24 cellular contexts compared by ENCODE assay signal in the genomic region with DNA sequence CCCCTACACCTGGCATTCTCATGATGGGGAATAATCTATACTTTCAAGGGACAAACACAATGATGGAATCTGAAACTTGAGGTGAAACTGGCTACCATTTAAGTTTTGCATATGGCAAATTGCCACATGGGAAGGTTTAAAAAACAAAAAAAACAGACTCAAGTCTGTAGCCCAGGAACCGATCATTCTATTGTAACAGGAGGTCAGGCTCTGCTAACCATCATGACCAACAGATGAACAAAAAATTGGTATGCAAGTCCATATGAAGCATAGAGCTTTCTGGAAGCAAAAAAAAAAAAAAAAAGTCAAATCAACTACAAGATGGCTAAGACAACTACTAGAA.
DNase-seq lines count a peak whose midpoint lies in the region; ATAC-seq, FAIRE-seq and TF ChIP-seq lines count a peak whose summit lies in the region.
"Had no signal": no experiment of that assay in that cellular context is flagged by ENCODE, and none has a peak within 500 bp of the region (broad histone marks: within the 10 kb centered on the region; RNA-seq: fewer than 3 reads in every experiment).

No MANE protein-coding gene starts in this region.

- H3K27me3 ChIP-seq in KMS-11 (ENCODE audit: insufficient read depth, low read depth) = no peaks in the 10 kb centered on the region
- H3K27me3 ChIP-seq in astrocyte (ENCODE audit: insufficient read depth, low read length) = no peaks in the 10 kb centered on the region
- H3K27me3 ChIP-seq: left lung, MG63 had no signal

- H3K27ac ChIP-seq in KMS-11 = peak overlapping the region; percentile 69
- no peak overlapping the region for H3K27ac ChIP-seq in astrocyte (ENCODE audit: low read depth, low read length)
- H3K27ac ChIP-seq: adrenal gland, left lung, pancreas, right lobe of liver had no signal

- H3K4me3 Mint-ChIP-seq in activated CD8-positive, alpha-beta memory T cell treated with anti-CD3 and anti-CD28 coated beads, Interleukin-2, amount 10 ng/mL, durations not matched to agents 7 days and 5 days = no peak overlapping the region
- no peak overlapping the region for H3K4me3 Mint-ChIP-seq in astrocyte (ENCODE audit: unreplicated experiment)
- H3K4me3 Mint-ChIP-seq: immature natural killer cell, mesothelial cell of epicardium, natural killer cell had no signal

- no peaks in the 10 kb centered on the region for H3K9me3 ChIP-seq in astrocyte (ENCODE audit: insufficient read depth, low read depth, low read length)
- H3K9me3 ChIP-seq: left lung, MG63, pancreas, right lobe of liver, thoracic aorta had no signal

- no peak for TF ChIP-seq CTCF in KMS-11 (conservative IDR thresholded peaks at IDR 0.05; ENCODE audit: low read depth, low read length)
- no peak for TF ChIP-seq CTCF in astrocyte (IDR thresholded peaks at IDR 0.05; ENCODE audit: insufficient read depth, low read depth, low read length)

- H3K9me3 Mint-ChIP-seq in activated CD8-positive, alpha-beta memory T cell treated with anti-CD3 and anti-CD28 coated beads, Interleukin-2, amount 10 ng/mL, durations not matched to agents 7 days and 5 days (ENCODE audit: low read depth) = no peaks in the 10 kb centered on the region
- no peaks in the 10 kb centered on the region for H3K9me3 Mint-ChIP-seq in astrocyte (ENCODE audit: unreplicated experiment)
- H3K9me3 Mint-ChIP-seq: immature natural killer cell, natural killer cell had no signal

- H3K4me3 ChIP-seq in KMS-11 (IDR thresholded peaks at IDR 0.05; ENCODE audit: insufficient read depth, low read depth, low read length) (no peak overlapping the region), astrocyte (ENCODE audit: insufficient read depth, low read depth, low read length) (no peak overlapping the region)
- H3K4me3 ChIP-seq: adrenal gland, left lung, MG63, pancreas, right lobe of liver, thoracic aorta had no signal

- H3K4me1 ChIP-seq in KMS-11 (ENCODE audit: low read depth, poor library complexity, severe bottlenecking) = peaks cover 65% of the 10 kb centered on the region
- no peaks in the 10 kb centered on the region for H3K4me1 ChIP-seq in astrocyte (ENCODE audit: insufficient read depth, low read length)
- H3K4me1 ChIP-seq: adrenal gland, left lung, pancreas, right lobe of liver had no signal

- H2AFZ ChIP-seq in KMS-11 (ENCODE audit: low read depth) (no peak overlapping the region), astrocyte (ENCODE audit: low read depth, low read length) (no peak overlapping the region)

- no peak for ATAC-seq in activated CD8-positive, alpha-beta memory T cell treated with anti-CD3 and anti-CD28 coated beads, Interleukin-2, amount 10 ng/mL, durations not matched to agents 7 days and 5 days
- ATAC-seq in GM21390 (IDR thresholded peaks at IDR 0.05; ENCODE audit: unreplicated experiment) = peak; percentile 82
- ATAC-seq: left lung, natural killer cell, pancreas, right lobe of liver had no signal

- no peaks in the 10 kb centered on the region for H3K36me3 ChIP-seq in KMS-11 (ENCODE audit: insufficient read depth)
- H3K36me3 ChIP-seq in astrocyte (ENCODE audit: insufficient read depth, low read length) = no peaks in the 10 kb centered on the region
- H3K36me3 ChIP-seq: adrenal gland, left lung, pancreas, right lobe of liver, thoracic aorta had no signal

- CTCF ChIA-PET in activated CD8-positive, alpha-beta memory T cell treated with anti-CD3 and anti-CD28 coated beads, Interleukin-2, amount 10 ng/mL, durations not matched to agents 7 days and 5 days (lab: Charles Lee) = interaction anchor here (1.1 kb wide), 1 partner anchor 50 kb away, joined by 3 read pairs; no protein-coding TSS in a partner anchor

- FAIRE-seq in astrocyte (lab: Jason Lieb, UNC) = peak; percentile 85
- FAIRE-seq: pancreas had no signal

- H3K4me2 ChIP-seq in KMS-11 (peak overlapping the region; percentile 73), astrocyte (ENCODE audit: low read length) (no peak overlapping the region)

- peak overlapping the region; percentile 12; the same call in 1 of the 2 replicates for H3K9ac ChIP-seq in KMS-11
- H3K9ac ChIP-seq in astrocyte (ENCODE audit: low read length) = no peak overlapping the region

- no peak for DNase-seq in activated CD8-positive, alpha-beta memory T cell treated with anti-CD3 and anti-CD28 coated beads, Interleukin-2, amount 10 ng/mL, durations not matched to agents 7 days and 5 days
- no peak for DNase-seq in activated CD8-positive, alpha-beta memory T cell treated with anti-CD3 and anti-CD28 coated beads, Interleukin-2, amount 50 U/mL, for 4 hours
- DNase-seq in astrocyte (ENCODE audit: low read depth) = no peak
- no peak for DNase-seq in effector CD4-positive, alpha-beta T cell
- DNase-seq in T1000 (lab: John Stamatoyannopoulos, UW) = no peak
- no peak for DNase-seq in Kasumi-1 (lab: John Stamatoyannopoulos, UW)
- DNase-seq: activated CD4-positive, alpha-beta T cell treated with anti-CD3 and anti-CD28 coated beads, Interleukin-2, amount 50 U/mL, for 4 hours; adrenal gland; C1 segment of cervical spinal cord; H7; immature natural killer cell; left lung; MG63; natural killer cell; NCI-H1436 treated with DMSO at 0.1 percent for 48 hours; NCI-H524 treated with DMSO at 0.1 percent for 48 hours; pancreas; right lobe of liver; SHP77 treated with DMSO at 0.1 percent for 48 hours; T-helper 1 cell had no signal

- peaks cover 23% of the 10 kb centered on the region for H3K36me3 Mint-ChIP-seq in activated CD8-positive, alpha-beta memory T cell treated with anti-CD3 and anti-CD28 coated beads, Interleukin-2, amount 10 ng/mL, durations not matched to agents 7 days and 5 days
- peaks cover 13% of the 10 kb centered on the region for H3K36me3 Mint-ChIP-seq in astrocyte (ENCODE audit: low read depth, unreplicated experiment)
- H3K36me3 Mint-ChIP-seq: immature natural killer cell, natural killer cell had no signal

- peak overlapping the region; percentile 15 for H3K27ac Mint-ChIP-seq in activated CD8-positive, alpha-beta memory T cell treated with anti-CD3 and anti-CD28 coated beads, Interleukin-2, amount 10 ng/mL, durations not matched to agents 7 days and 5 days
- no peak overlapping the region for H3K27ac Mint-ChIP-seq in astrocyte (ENCODE audit: unreplicated experiment)
- H3K27ac Mint-ChIP-seq: immature natural killer cell, mesothelial cell of epicardium, natural killer cell had no signal

- H4K20me1 ChIP-seq in KMS-11 (ENCODE audit: insufficient read depth) = no peaks in the 10 kb centered on the region
- no peaks in the 10 kb centered on the region for H4K20me1 ChIP-seq in astrocyte (ENCODE audit: insufficient read depth, low read length)

- no peaks in the 10 kb centered on the region for H3K27me3 Mint-ChIP-seq in activated CD8-positive, alpha-beta memory T cell treated with anti-CD3 and anti-CD28 coated beads, Interleukin-2, amount 10 ng/mL, durations not matched to agents 7 days and 5 days
- H3K27me3 Mint-ChIP-seq in astrocyte (ENCODE audit: low read depth, unreplicated experiment) = no peaks in the 10 kb centered on the region

- peaks cover 62% of the 10 kb centered on the region for H3K4me1 Mint-ChIP-seq in activated CD8-positive, alpha-beta memory T cell treated with anti-CD3 and anti-CD28 coated beads, Interleukin-2, amount 10 ng/mL, durations not matched to agents 7 days and 5 days
- H3K4me1 Mint-ChIP-seq in astrocyte (ENCODE audit: low read depth, unreplicated experiment) = peaks cover 32% of the 10 kb centered on the region

- H3K79me2 ChIP-seq in KMS-11 (ENCODE audit: insufficient read depth, low read depth) = peaks cover 62% of the 10 kb centered on the region
- peaks cover 93% of the 10 kb centered on the region for H3K79me2 ChIP-seq in astrocyte (ENCODE audit: insufficient read depth, low read length)
